ENCODE assay signal across 25 cellular contexts in genomic region chr11:61744181-61744580, GRCh38.
"Had no signal": no experiment of that assay in that cellular context is flagged by ENCODE, and none has a peak within 500 bp of the region (broad histone marks: within the 10 kb centered on the region; RNA-seq: fewer than 3 reads in every experiment).

No MANE protein-coding gene starts in this region.

- H3K36me3 ChIP-seq: cardiac muscle cell had no signal

- H3K36me3 Mint-ChIP-seq: activated CD4-positive, alpha-beta memory T cell treated with anti-CD3 and anti-CD28 coated beads for 36 hours; activated naive CD8-positive, alpha-beta T cell had no signal

- H3K27me3 ChIP-seq: brain microvascular endothelial cell, cardiac muscle cell, SJSA1 had no signal

- H3K9me3 Mint-ChIP-seq: activated CD4-positive, alpha-beta memory T cell treated with anti-CD3 and anti-CD28 coated beads for 36 hours; activated CD4-positive, alpha-beta T cell treated with anti-CD3 and anti-CD28 coated beads, Interleukin-2, amount 10 ng/mL, durations not matched to agents 7 days and 5 days; activated naive CD4-positive, alpha-beta T cell treated with anti-CD3 and anti-CD28 coated beads for 36 hours; activated T-helper 17 cell treated with anti-CD3 and anti-CD28 coated beads, Interleukin-2, amount 50 U/mL, for 72 hours had no signal

- H3K4me1 Mint-ChIP-seq: activated CD4-positive, alpha-beta T cell treated with anti-CD3 and anti-CD28 coated beads, Interleukin-2, amount 10 ng/mL, durations not matched to agents 7 days and 5 days; activated T-helper 17 cell treated with anti-CD3 and anti-CD28 coated beads, Interleukin-2, amount 50 U/mL, for 72 hours; T-helper 17 cell had no signal

- H3K4me3 ChIP-seq: cardiac muscle cell, SJSA1 had no signal

- DNase-seq: activated CD4-positive, alpha-beta memory T cell treated with anti-CD3 and anti-CD28 coated beads for 36 hours; activated CD4-positive, alpha-beta T cell treated with anti-CD3 and anti-CD28 coated beads, Interleukin-2, amount 10 ng/mL, durations not matched to agents 7 days and 5 days; activated CD4-positive, CD25-positive, alpha-beta regulatory T cell; activated CD8-positive, alpha-beta memory T cell treated with anti-CD3 and anti-CD28 coated beads for 24 hours; activated gamma-delta T cell; activated naive CD4-positive, alpha-beta T cell treated with anti-CD3 and anti-CD28 coated beads for 36 hours; activated T-cell treated with anti-CD3 and anti-CD28 coated beads, Interleukin-2, amount 50 U/mL, for 48 hours; amygdala; brain microvascular endothelial cell; NCI-H1048; NCI-H187 treated with DMSO at 0.1 percent for 48 hours; NCI-H2081 treated with DMSO at 0.1 percent for 48 hours; NCI-H446; NCI-H524; PC-3; SHP77; SW 1271; T-helper 17 cell; T-helper 9 cell had no signal

- H3K4me3 Mint-ChIP-seq: activated CD4-positive, alpha-beta memory T cell treated with anti-CD3 and anti-CD28 coated beads for 36 hours; activated CD4-positive, alpha-beta T cell treated with anti-CD3 and anti-CD28 coated beads, Interleukin-2, amount 10 ng/mL, durations not matched to agents 7 days and 5 days; activated naive CD4-positive, alpha-beta T cell treated with anti-CD3 and anti-CD28 coated beads for 36 hours; activated naive CD8-positive, alpha-beta T cell; activated T-helper 17 cell treated with anti-CD3 and anti-CD28 coated beads, Interleukin-2, amount 50 U/mL, for 72 hours; T-helper 17 cell had no signal

- H3K27ac Mint-ChIP-seq: activated CD4-positive, alpha-beta memory T cell treated with anti-CD3 and anti-CD28 coated beads for 36 hours; activated CD4-positive, alpha-beta T cell treated with anti-CD3 and anti-CD28 coated beads, Interleukin-2, amount 10 ng/mL, durations not matched to agents 7 days and 5 days; activated naive CD4-positive, alpha-beta T cell treated with anti-CD3 and anti-CD28 coated beads for 36 hours; activated naive CD8-positive, alpha-beta T cell; activated T-helper 17 cell treated with anti-CD3 and anti-CD28 coated beads, Interleukin-2, amount 50 U/mL, for 72 hours; T-helper 17 cell had no signal

- H3K27ac ChIP-seq: brain microvascular endothelial cell, cardiac muscle cell, SJSA1 had no signal

- FAIRE-seq: RCC 7860 had no signal

- ATAC-seq: activated T-helper 17 cell treated with anti-CD3 and anti-CD28 coated beads, Interleukin-2, amount 50 U/mL, for 72 hours; PC-3; SK-N-SH treated with all-trans-retinoic acid at 6 μM for 48 hours; T-helper 17 cell had no signal

- H3K27me3 Mint-ChIP-seq: activated CD4-positive, alpha-beta T cell treated with anti-CD3 and anti-CD28 coated beads, Interleukin-2, amount 10 ng/mL, durations not matched to agents 7 days and 5 days had no signal
